Comparison of ENCODE assay signal across 10 cellular contexts in genomic region chrX:41481264-41482109, GRCh38. TPM values are rescaled to one million over a fixed set of nuclear protein-coding genes. Genes with fewer than 3 reads are reported as not detected.
A peak's percentile ranks its signal among the peaks of the same experiment; 100 is the strongest.
DNase-seq lines count a peak whose midpoint lies in the region; ATAC-seq and TF ChIP-seq lines count a peak whose summit lies in the region.
"Had no signal": no experiment of that assay in that cellular context is flagged by ENCODE, and none has a peak within 500 bp of the region (broad histone marks: within the 10 kb centered on the region; RNA-seq: fewer than 3 reads in every experiment).

No MANE protein-coding gene starts in this region.

- CTCF ChIA-PET in AG04450 (lab: Charles Lee): interaction anchor here (0.6 to 0.9 kb wide), 3 partner anchors 13 to 183 kb away, joined by 3 read pairs; no protein-coding TSS in a partner anchor

- no peaks in the 10 kb centered on the region for H4K20me1 ChIP-seq in hepatocyte (ENCODE audit: insufficient read depth, poor library complexity, severe bottlenecking)

- H3K4me3 ChIP-seq in AG04450 (ENCODE audit: low read depth, low read length) (no peak overlapping the region), GM12875 (ENCODE audit: low read depth, low read length) (no peak overlapping the region), SJSA1 (no peak overlapping the region), hepatocyte (no peak overlapping the region)

- H2AFZ ChIP-seq in hepatocyte: no peak overlapping the region

- no peaks in the 10 kb centered on the region for H3K9me2 ChIP-seq in hepatocyte (replicated peaks; ENCODE audit: insufficient read depth)

- TF ChIP-seq CTCF in AG04450 (IDR thresholded peaks at IDR 0.05; ENCODE audit: low read depth, low read length) (peak; percentile 28; the same call in 1 of the 2 replicates), GM12875 (IDR thresholded peaks at IDR 0.05; ENCODE audit: borderline replicate concordance, insufficient read depth, low read depth, low read length) (peak; percentile 62), hepatocyte (IDR thresholded peaks at IDR 0.05; ENCODE audit: poor library complexity) (peak; percentile 24)

- 77% methylated on average over 6 of the region's 6 CpGs for WGBS in hepatocyte (ENCODE audit: low lambda C conversion rate, missing lambda C conversion rate)

- POLR2A ChIA-PET in AG04450 (lab: Yijun Ruan, JAX): no interaction called here

- H3K9me3 ChIP-seq in AG04450 (ENCODE audit: control insufficient read depth, insufficient read depth, low read length): no peaks in the 10 kb centered on the region
- H3K9me3 ChIP-seq in SJSA1 (replicated peaks): no peaks in the 10 kb centered on the region
- H3K9me3 ChIP-seq in hepatocyte (ENCODE audit: low read depth): no peaks in the 10 kb centered on the region

- no peak for DNase-seq in AG04450 (ENCODE audit: low read depth, low spot score)
- DNase-seq in SJSA1 (ENCODE audit: low read depth in 1 of 2, low spot score in 2 of 2): peak; percentile 21 to 45
- no peak for DNase-seq in hepatocyte (ENCODE audit: low spot score)
- DNase-seq in NCI-H2081 treated with DMSO at 0.1 percent for 48 hours (lab: John Stamatoyannopoulos, UW): no peak
- DNase-seq in NCI-H1694 (lab: John Stamatoyannopoulos, UW): no peak
- DNase-seq in NCI-H774 (lab: John Stamatoyannopoulos, UW): no peak
- DNase-seq: cerebellar nuclear complex; naive thymus-derived CD4-positive, alpha-beta T cell had no signal

- H3K27ac ChIP-seq in AG04450 (ENCODE audit: low read depth, low read length): no peak overlapping the region
- H3K27ac ChIP-seq in SJSA1: no peak overlapping the region
- peak overlapping the region; percentile 88 for H3K27ac ChIP-seq in hepatocyte

- no peaks in the 10 kb centered on the region for H3K79me2 ChIP-seq in hepatocyte

- ATAC-seq in GM19452 (IDR thresholded peaks at IDR 0.05; ENCODE audit: unreplicated experiment): no peak
- ATAC-seq: naive thymus-derived CD4-positive, alpha-beta T cell had no signal

- no peaks in the 10 kb centered on the region for H3K27me3 ChIP-seq in AG04450 (ENCODE audit: control insufficient read depth, insufficient read depth, low read length)
- H3K27me3 ChIP-seq in SJSA1 (replicated peaks): no peaks in the 10 kb centered on the region
- no peaks in the 10 kb centered on the region for H3K27me3 ChIP-seq in hepatocyte

- H3K4me2 ChIP-seq in hepatocyte: no peak overlapping the region

- H3K4me1 ChIP-seq in SJSA1 (replicated peaks) (no peaks in the 10 kb centered on the region), hepatocyte (ENCODE audit: insufficient read depth) (peaks cover 9% of the 10 kb centered on the region)

- H3K36me3 ChIP-seq in SJSA1 (no peaks in the 10 kb centered on the region), hepatocyte (replicated peaks; ENCODE audit: insufficient read depth, low read depth) (no peaks in the 10 kb centered on the region)

RNA-seq across cellular contexts. Expression of gene NYX, which starts 34.3 kb away (rescaled TPM):
- polyA plus RNA-seq in AG04450 (2011; rRNA removed) (not detected in 2 replicates), hepatocyte (not detected in 2 replicates)
- not detected in 2 replicates for polyA minus RNA-seq in AG04450 (2011; rRNA and poly(A)+ RNA removed)
- total RNA-seq in SJSA1 (2014; rRNA removed; shearing (Covaris generic)): not detected in 2 replicates
- not detected in 2 replicates for total RNA-seq in hepatocyte
- total RNA-seq: naive thymus-derived CD4-positive, alpha-beta T cell had no signal
- polyA plus RNA-seq: naive thymus-derived CD4-positive, alpha-beta T cell had no signal

Comparison
In these comparisons a context has a peak if more than half of its experiments do, and no peak if none do; other contexts are left out.
1. DNase-seq: peak in SJSA1 (2 of 2); none in AG04450 (single experiment), hepatocyte (single experiment), NCI-H2081 treated with DMSO at 0.1 percent for 48 hours (single experiment), NCI-H1694 (single experiment) and NCI-H774 (single experiment).
2. Peak in every context shown above with its lines, with median percentiles within 50 percentile points of each other: CTCF ChIP-seq.